In genomic region chr14:31090872-31091764, GRCh38 we compare ENCODE assay signal across 8 cellular contexts.
DNase-seq lines count a peak whose midpoint lies in the region; ATAC-seq, FAIRE-seq and TF ChIP-seq lines count a peak whose summit lies in the region.

No MANE protein-coding gene starts in this region.

- H4K5ac ChIP-seq in H9 (ENCODE audit: insufficient read length, low read depth, low read length): no peak overlapping the region

- H3K14ac ChIP-seq in H9 (ENCODE audit: insufficient read depth, low read length): no peak overlapping the region

- no peaks in the 10 kb centered on the region for H3K4me1 Mint-ChIP-seq in T-helper 2 cell treated with Interferon-gamma antibody and Interleukin-4, amounts not matched to agents 5 μg/mL and 100 μg/mL, for 36 hours (ENCODE audit: low read depth)
- H3K4me1 Mint-ChIP-seq in mesothelial cell of epicardium: no peaks in the 10 kb centered on the region
- no peaks in the 10 kb centered on the region for H3K4me1 Mint-ChIP-seq in H9

- H3K27ac ChIP-seq in A549 (peak overlapping the region; percentile 45), body of pancreas (peak overlapping the region; percentile 30 to 79 (median 66)), liver (ENCODE audit: low read depth in 1 of 2, low read length in 2 of 2) (peak overlapping the region; percentile 91 to 96), H9 (ENCODE audit: insufficient read length, low read depth, low read length) (no peak overlapping the region)

- no peak overlapping the region for H3K4me3 Mint-ChIP-seq in T-helper 2 cell treated with Interferon-gamma antibody and Interleukin-4, amounts not matched to agents 5 μg/mL and 100 μg/mL, for 36 hours
- H3K4me3 Mint-ChIP-seq in mesothelial cell of epicardium (no peak overlapping the region), H9 (no peak overlapping the region)

- H4K8ac ChIP-seq in H9 (replicated peaks; ENCODE audit: insufficient read length, low read depth, low read length): no peak overlapping the region

- ATAC-seq in A549 (peak; percentile 83 to 97), body of pancreas (peak; percentile 94)

- H3K18ac ChIP-seq in H9 (ENCODE audit: insufficient read length, low read depth, low read length): no peak overlapping the region

- no peak overlapping the region for H3K23ac ChIP-seq in H9 (ENCODE audit: insufficient read length, low read depth, low read length)

- H3K27ac Mint-ChIP-seq in T-helper 2 cell treated with Interferon-gamma antibody and Interleukin-4, amounts not matched to agents 5 μg/mL and 100 μg/mL, for 36 hours: no peak overlapping the region
- H3K27ac Mint-ChIP-seq in mesothelial cell of epicardium: no peak overlapping the region
- peak overlapping the region in 1 of 3 experiments; percentile 11; a peak in 1 of 7 replicates for H3K27ac Mint-ChIP-seq in H9

- TF ChIP-seq CTCF in A549 (IDR thresholded peaks at IDR 0.05) (no peak), body of pancreas (IDR thresholded peaks at IDR 0.05) (no peak), liver (IDR thresholded peaks at IDR 0.05; ENCODE audit: low read depth, low read length, missing input control) (no peak), mesothelial cell of epicardium (IDR thresholded peaks at IDR 0.05; ENCODE audit: unreplicated experiment) (no peak), H9 (conservative IDR thresholded peaks at IDR 0.05) (no peak)

- TF ChIP-seq RAD21 in A549 (conservative IDR thresholded peaks at IDR 0.05 in 1 of 2, IDR thresholded peaks at IDR 0.05 in 1 of 2) (no peak), Ishikawa (IDR thresholded peaks at IDR 0.05; ENCODE audit: low read depth) (no peak), liver (IDR thresholded peaks at IDR 0.05) (peak; percentile 45 to 57)

- H3T11ph ChIP-seq in H9 (ENCODE audit: low read length): no peak overlapping the region

- H3K4me2 ChIP-seq in A549 (peak overlapping the region; percentile 48), H9 (ENCODE audit: insufficient read depth, insufficient read length, low read length) (no peak overlapping the region)

- no peaks in the 10 kb centered on the region for H3K27me3 Mint-ChIP-seq in T-helper 2 cell treated with Interferon-gamma antibody and Interleukin-4, amounts not matched to agents 5 μg/mL and 100 μg/mL, for 36 hours (ENCODE audit: low read depth)
- H3K27me3 Mint-ChIP-seq in mesothelial cell of epicardium (ENCODE audit: low read depth) (no peaks in the 10 kb centered on the region), H9 (ENCODE audit: low read depth) (no peaks in the 10 kb centered on the region)

- no peaks in the 10 kb centered on the region for H3K79me1 ChIP-seq in H9 (ENCODE audit: insufficient read depth, low read depth, low read length, poor library complexity, severe bottlenecking)

- WGBS in A549 (ENCODE audit: missing lambda C conversion rate): 55% methylated on average over 5 of the region's 5 CpGs
- 28 to 35% methylated on average over 5 of the region's 5 CpGs for WGBS in body of pancreas, 2 donors
- 45% methylated on average over 5 of the region's 5 CpGs for WGBS in liver
- no CpG with 5 or more reads among the region's 5 CpGs for WGBS in H9 (ENCODE audit: extremely low coverage, insufficient read length, low lambda C conversion rate)

- intact Hi-C loops in body of pancreas (cut with DNase I): no loop called here

- peak; percentile 9 to 74 for DNase-seq in A549 (ENCODE audit: low read depth in 1 of 2, low spot score in 1 of 2)
- peak; percentile 24 to 81 (median 56) for DNase-seq in body of pancreas
- no peak for DNase-seq in T-helper 2 cell treated with Interferon-gamma antibody and Interleukin-4, amounts not matched to agents 5 μg/mL and 100 μg/mL, for 36 hours (ENCODE audit: low spot score)
- no peak for DNase-seq in mesothelial cell of epicardium (ENCODE audit: low spot score in 2 of 2, unreplicated experiment in 2 of 2)
- no peak for DNase-seq in H9
- no peak for DNase-seq in midbrain (lab: John Stamatoyannopoulos, UW)

- H3K27me3 ChIP-seq in body of pancreas (no peaks in the 10 kb centered on the region), liver (ENCODE audit: control insufficient read depth in 4 of 4, insufficient read depth in 4 of 4, low read length in 3 of 4) (no peaks in the 10 kb centered on the region), H9 (ENCODE audit: insufficient read depth, low read length) (no peaks in the 10 kb centered on the region)

- H3K36me3 ChIP-seq in body of pancreas (replicated peaks in 1 of 2; ENCODE audit: insufficient read depth in 1 of 2, low read depth in 2 of 2): no peaks in the 10 kb centered on the region
- peaks cover 0 to 2% (median 0%) of the 10 kb centered on the region in 4 donors for H3K36me3 ChIP-seq in liver (ENCODE audit: control insufficient read depth in 4 of 4, insufficient read depth in 3 of 4, low read depth in 1 of 4, low read length in 3 of 4)

- no peak overlapping the region for H2AFZ ChIP-seq in H9 (ENCODE audit: low read length)

- no peaks in the 10 kb centered on the region for H3K9me3 Mint-ChIP-seq in T-helper 2 cell treated with Interferon-gamma antibody and Interleukin-4, amounts not matched to agents 5 μg/mL and 100 μg/mL, for 36 hours
- H3K9me3 Mint-ChIP-seq in mesothelial cell of epicardium: no peaks in the 10 kb centered on the region
- H3K9me3 Mint-ChIP-seq in H9: no peaks in the 10 kb centered on the region

- no peaks in the 10 kb centered on the region for H4K20me1 ChIP-seq in H9 (ENCODE audit: control insufficient read depth, insufficient read depth, insufficient read length)

- no peaks in the 10 kb centered on the region for H3K36me3 Mint-ChIP-seq in T-helper 2 cell treated with Interferon-gamma antibody and Interleukin-4, amounts not matched to agents 5 μg/mL and 100 μg/mL, for 36 hours (ENCODE audit: low read depth)
- H3K36me3 Mint-ChIP-seq in mesothelial cell of epicardium: peaks cover 3% of the 10 kb centered on the region
- H3K36me3 Mint-ChIP-seq in H9 (ENCODE audit: insufficient read depth in 1 of 3, low read depth in 3 of 3): no peaks in the 10 kb centered on the region; a peak in 1 of 7 replicates

- POLR2A ChIA-PET in A549 (lab: Yijun Ruan, JAX): interaction anchor here (1.0 kb wide), 1 partner anchor 65 kb away, joined by 5 read pairs; the partner anchor contains the start of gene STRN3

- TF ChIP-seq EP300 in A549 (IDR thresholded peaks at IDR 0.05): peak in 1 of 2 experiments; percentile 14; a peak in 1 of 5 replicates
- TF ChIP-seq EP300 in Ishikawa (IDR thresholded peaks at IDR 0.05; ENCODE audit: borderline replicate concordance): no peak

- no peak overlapping the region for H2BK15ac ChIP-seq in H9 (ENCODE audit: low read depth, low read length)

- H3K9ac ChIP-seq in liver (ENCODE audit: low read depth in 1 of 2, low read length in 2 of 2) (peak overlapping the region; percentile 13 to 79), H9 (ENCODE audit: extremely low read depth, insufficient read length, low read length) (no peak overlapping the region)

- peaks cover 24% of the 10 kb centered on the region for H3K4me1 ChIP-seq in A549
- peaks cover 27% of the 10 kb centered on the region for H3K4me1 ChIP-seq in body of pancreas
- peaks cover 6 to 23% (median 11%) of the 10 kb centered on the region in 4 donors for H3K4me1 ChIP-seq in liver (ENCODE audit: control insufficient read depth in 4 of 4, insufficient read depth in 4 of 4, low read length in 3 of 4)
- H3K4me1 ChIP-seq in H9 (ENCODE audit: insufficient read depth, low read length): no peaks in the 10 kb centered on the region

- H3K23me2 ChIP-seq in H9 (ENCODE audit: insufficient read length, low read depth, low read length, poor library complexity, severe bottlenecking): no peaks in the 10 kb centered on the region

- no peak for FAIRE-seq in A549 (lab: Jason Lieb, UNC)

- H2BK5ac ChIP-seq in H9 (ENCODE audit: insufficient read length, low read length): no peak overlapping the region

- CTCF ChIA-PET in A549 (lab: Yijun Ruan, JAX): interaction anchor here (0.7 to 1.9 kb wide), 6 partner anchors 9 to 111 kb away, joined by 3 to 7 read pairs (median 4); no protein-coding TSS in a partner anchor

- H3K56ac ChIP-seq in H9 (ENCODE audit: insufficient read length, low read depth, low read length): no peak overlapping the region

- H3K4me3 ChIP-seq in A549: no peak overlapping the region
- no peak overlapping the region for H3K4me3 ChIP-seq in body of pancreas
- no peak overlapping the region for H3K4me3 ChIP-seq in liver (ENCODE audit: low read depth in 1 of 3, low read length in 3 of 3)

- H3K9me3 ChIP-seq in A549 (no peaks in the 10 kb centered on the region), body of pancreas (no peaks in the 10 kb centered on the region), liver (ENCODE audit: control insufficient read depth in 4 of 4, low read length in 3 of 4) (no peaks in the 10 kb centered on the region), H9 (ENCODE audit: control insufficient read depth, low read depth, low read length) (no peaks in the 10 kb centered on the region)

- no peak overlapping the region for H2BK120ac ChIP-seq in H9 (ENCODE audit: low read depth, low read length, poor library complexity, severe bottlenecking)

- H3K4ac ChIP-seq in H9 (ENCODE audit: low read depth, low read length): no peak overlapping the region

- no peak overlapping the region for H2BK12ac ChIP-seq in H9 (ENCODE audit: insufficient read length, low read depth, low read length)

- no peak overlapping the region for H2BK20ac ChIP-seq in H9 (ENCODE audit: low read depth, low read length, poor library complexity, severe bottlenecking)

- TF ChIP-seq POLR2A in A549 (IDR thresholded peaks at IDR 0.05; ENCODE audit: low read length) (no peak), body of pancreas (IDR thresholded peaks at IDR 0.05) (no peak)

- H2AK5ac ChIP-seq in H9 (ENCODE audit: insufficient read length, low read length): no peak overlapping the region

- H3K79me2 ChIP-seq in H9 (ENCODE audit: insufficient read depth, low read length): no peaks in the 10 kb centered on the region

- no peak overlapping the region for H4K91ac ChIP-seq in H9 (ENCODE audit: insufficient read length, low read depth, low read length)

TF ChIP-seq in A549, 52 proteins besides CTCF, POLR2A, EP300 and RAD21 (continues in another document):
- TF ChIP-seq FOSL2 (IDR thresholded peaks at IDR 0.05) (no peak), FOSL2 (CRISPR knock-in tag; IDR thresholded peaks at IDR 0.05) (peak; percentile 33), CEBPB (IDR thresholded peaks at IDR 0.05) (no peak)

TF ChIP-seq in Ishikawa, 13 proteins besides CTCF, POLR2A, EP300 and RAD21 (continues in another document):
- TF ChIP-seq USF1 (IDR thresholded peaks at IDR 0.05): peak; percentile 61

TF ChIP-seq in liver, 16 proteins besides CTCF, POLR2A, EP300 and RAD21 (continues in another document):
- TF ChIP-seq YY1 (IDR thresholded peaks at IDR 0.05) (no peak), RXRA (IDR thresholded peaks at IDR 0.05) (peak; percentile 65 to 85)

Comparison
In these comparisons a context has a peak if more than half of its experiments do, and no peak if none do; other contexts are left out.
1. DNase-seq: peak in A549 (2 of 2) and body of pancreas (4 of 4); none in T-helper 2 cell treated with Interferon-gamma antibody and Interleukin-4, amounts not matched to agents 5 μg/mL and 100 μg/mL, for 36 hours (single experiment), mesothelial cell of epicardium (0 of 2), H9 (single experiment) and midbrain (single experiment).